Comparison of ENCODE assay signal across 8 cellular contexts in the genomic region with DNA sequence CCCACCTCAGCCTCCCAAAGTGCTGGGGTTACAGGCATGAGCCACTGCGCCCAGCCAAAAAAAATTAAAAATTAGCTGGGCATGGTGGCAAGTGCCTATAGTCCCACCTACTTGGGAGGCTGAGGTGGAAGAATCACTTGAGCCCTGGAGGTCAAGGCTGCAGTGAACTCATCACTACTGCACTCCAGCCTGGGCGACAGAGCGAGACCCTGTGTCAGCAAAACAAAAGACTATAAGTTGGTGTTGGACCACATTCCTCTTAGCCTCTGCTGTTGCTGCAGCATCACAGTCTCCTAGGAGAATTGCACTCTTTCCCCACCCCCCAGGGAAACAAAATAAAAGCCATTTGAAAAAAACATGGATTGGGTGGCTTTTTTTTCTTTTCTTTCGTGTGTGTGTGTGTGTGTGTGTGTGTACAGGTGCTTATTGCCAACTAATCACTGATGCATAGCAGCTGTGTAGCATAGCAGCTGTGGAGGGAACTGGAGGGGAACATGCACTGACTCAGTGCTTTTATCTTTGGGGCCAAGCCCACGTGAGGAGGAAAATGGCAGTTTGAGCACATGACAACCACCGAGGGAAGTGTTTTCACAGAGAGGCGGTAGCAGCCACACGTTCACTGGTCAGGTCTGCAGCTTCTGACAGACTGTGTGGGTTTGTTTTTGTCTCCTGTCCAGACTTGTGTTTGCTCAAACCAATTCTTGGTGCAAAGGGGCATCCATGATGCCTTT. TPM values are rescaled to one million over a fixed set of nuclear protein-coding genes. Genes with fewer than 3 reads are reported as not detected.
DNase-seq lines count a peak whose midpoint lies in the region; ATAC-seq and TF ChIP-seq lines count a peak whose summit lies in the region.

No MANE protein-coding gene starts in this region.

- POLR2A ChIA-PET in A673 (lab: Charles Lee; ENCODE audit: low non-redundant PET): no interaction called here

- peak; percentile 69 for DNase-seq in NCI-H2227 treated with DMSO at 0.1 percent for 48 hours (lab: John Stamatoyannopoulos, UW)
- DNase-seq in kidney tubule cell (ENCODE audit: low spot score): peak; percentile 95
- no peak for DNase-seq in sciatic nerve (ENCODE audit: low spot score)
- DNase-seq in prostate gland (ENCODE audit: low spot score): no peak
- DNase-seq in A673 (ENCODE audit: low spot score): no peak
- DNase-seq in GM03348 (ENCODE audit: low spot score): no peak

- H3K9me3 ChIP-seq in prostate gland (no peaks in the 10 kb centered on the region), A673 (ENCODE audit: low read depth, low read length, poor library complexity, severe bottlenecking) (no peaks in the 10 kb centered on the region)

- 68% methylated on average over 8 of the region's 8 CpGs for WGBS in prostate gland

- CTCF ChIA-PET in A673 (lab: Charles Lee): interaction anchor here (0.6 to 1.5 kb wide), 2 partner anchors 59 to 308 kb away, joined by 3 to 10 read pairs; no protein-coding TSS in a partner anchor

- intact Hi-C loops in sciatic nerve (cut with DNase I): no loop called here
- intact Hi-C loops in prostate gland (cut with DNase I): no loop called here
- intact Hi-C loops in A673 (cut with micrococcal nuclease; ENCODE audit: unreplicated experiment): loop anchor here (5.0 to 10.0 kb wide), 2 partner anchors 60 to 457 kb away; no protein-coding TSS in a partner anchor

- no peak overlapping the region for H3K4me3 ChIP-seq in prostate gland
- H3K4me3 ChIP-seq in A673 (ENCODE audit: low read depth, low read length, poor library complexity, severe bottlenecking): no peak overlapping the region

- no peak overlapping the region for H3K27ac ChIP-seq in prostate gland
- H3K27ac ChIP-seq in A673 (ENCODE audit: low read depth, low read length, poor library complexity, severe bottlenecking): no peak overlapping the region

- no peaks in the 10 kb centered on the region for H3K27me3 ChIP-seq in prostate gland (replicated peaks; ENCODE audit: insufficient read depth)
- H3K27me3 ChIP-seq in A673 (replicated peaks; ENCODE audit: insufficient read depth, low read depth, low read length, poor library complexity): peaks cover 5% of the 10 kb centered on the region

- H3K4me1 ChIP-seq in prostate gland (replicated peaks) (no peaks in the 10 kb centered on the region), A673 (ENCODE audit: insufficient read depth, low read length, poor library complexity, severe bottlenecking) (no peaks in the 10 kb centered on the region)

- no TSS peak for BruUV-seq in A673 (replicated peaks; lab: Mats Ljungman, UMichigan)

- no peak for TF ChIP-seq POLR2A in prostate gland (IDR thresholded peaks at IDR 0.05)

- no peak for TF ChIP-seq CTCF in prostate gland (IDR thresholded peaks at IDR 0.05)
- no peak for TF ChIP-seq CTCF in A673 (conservative IDR thresholded peaks at IDR 0.05; ENCODE audit: low read depth, low read length)

- ATAC-seq in GM18519 (IDR thresholded peaks at IDR 0.05; ENCODE audit: low FRiP score, unreplicated experiment) (peak; percentile 37), HG03066 (IDR thresholded peaks at IDR 0.05; ENCODE audit: low read depth, unreplicated experiment) (peak; percentile 41), sciatic nerve (no peak)

- no peaks in the 10 kb centered on the region for H3K36me3 ChIP-seq in prostate gland
- H3K36me3 ChIP-seq in A673 (ENCODE audit: insufficient read depth, low read length, poor library complexity, severe bottlenecking): no peaks in the 10 kb centered on the region

RNA-seq across cellular contexts. Expression of a gene that starts 27.5 kb away (rescaled TPM):
- total RNA-seq in sciatic nerve: 19.3 TPM
- 10 to 100 TPM; 11.1 to 22.6 TPM for total RNA-seq in prostate gland
- 4.1 and 7.3 TPM in 2 replicates for total RNA-seq in A673 (2021)

RNA-seq across cellular contexts. Expression of a gene that starts 32.9 kb away (rescaled TPM):
- total RNA-seq in sciatic nerve (4.9 TPM), prostate gland (10 to 100 TPM in 1 of 2 donors, 1 to 10 TPM in 1; 3.1 to 13.0 TPM), A673 (2021) (0.63 and 1.1 TPM in 2 replicates)

Comparison
In these comparisons a context has a peak if more than half of its experiments do, and no peak if none do; other contexts are left out.
1. DNase-seq: peak in NCI-H2227 treated with DMSO at 0.1 percent for 48 hours (single experiment) and kidney tubule cell (single experiment); none in sciatic nerve (single experiment), prostate gland (single experiment), A673 (single experiment) and GM03348 (single experiment).